ENCODE assay signal across 2 cellular contexts in genomic region chr2:159131267-159131790, GRCh38.
TF ChIP-seq lines count a peak whose summit lies in the region.

No MANE protein-coding gene starts in this region.

TF ChIP-seq in SK-N-SH, 30 proteins besides CTCF, POLR2A, EP300 and RAD21 (continued from another document):
- TF ChIP-seq MXI1 (IDR thresholded peaks at IDR 0.05; ENCODE audit: low read depth, low read length), result no peak

TF ChIP-seq in SK-N-SH treated with all-trans-retinoic acid at 6 μM for 48 hours, 23 proteins besides CTCF, POLR2A, EP300 and RAD21 (continued from another document):
- TF ChIP-seq, protein P1, sequence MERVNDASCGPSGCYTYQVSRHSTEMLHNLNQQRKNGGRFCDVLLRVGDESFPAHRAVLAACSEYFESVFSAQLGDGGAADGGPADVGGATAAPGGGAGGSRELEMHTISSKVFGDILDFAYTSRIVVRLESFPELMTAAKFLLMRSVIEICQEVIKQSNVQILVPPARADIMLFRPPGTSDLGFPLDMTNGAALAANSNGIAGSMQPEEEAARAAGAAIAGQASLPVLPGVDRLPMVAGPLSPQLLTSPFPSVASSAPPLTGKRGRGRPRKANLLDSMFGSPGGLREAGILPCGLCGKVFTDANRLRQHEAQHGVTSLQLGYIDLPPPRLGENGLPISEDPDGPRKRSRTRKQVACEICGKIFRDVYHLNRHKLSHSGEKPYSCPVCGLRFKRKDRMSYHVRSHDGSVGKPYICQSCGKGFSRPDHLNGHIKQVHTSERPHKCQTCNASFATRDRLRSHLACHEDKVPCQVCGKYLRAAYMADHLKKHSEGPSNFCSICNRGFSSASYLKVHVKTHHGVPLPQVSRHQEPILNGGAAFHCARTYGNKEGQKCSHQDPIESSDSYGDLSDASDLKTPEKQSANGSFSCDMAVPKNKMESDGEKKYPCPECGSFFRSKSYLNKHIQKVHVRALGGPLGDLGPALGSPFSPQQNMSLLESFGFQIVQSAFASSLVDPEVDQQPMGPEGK (CRISPR knock-in tag; IDR thresholded peaks at IDR 0.05; ENCODE audit: borderline replicate concordance), result no peak
- TF ChIP-seq TCF4 (CRISPR knock-in tag; IDR thresholded peaks at IDR 0.05; ENCODE audit: borderline replicate concordance) (no peak), BACH2 (CRISPR knock-in tag; IDR thresholded peaks at IDR 0.05; ENCODE audit: borderline replicate concordance) (no peak), ARNTL (CRISPR knock-in tag; IDR thresholded peaks at IDR 0.05; ENCODE audit: borderline replicate concordance, low read depth) (no peak), CSDC2 (CRISPR knock-in tag; IDR thresholded peaks at IDR 0.05) (no peak)
TF ChIP-seq in SK-N-SH treated with all-trans-retinoic acid at 6 μM for 48 hours: peak in this region for 0.
